In genomic region chr13:101916108-101916757, GRCh38 we compare ENCODE assay signal across 9 cellular contexts.
DNase-seq lines count a peak whose midpoint lies in the region; ATAC-seq and TF ChIP-seq lines count a peak whose summit lies in the region.
"Had no signal": no experiment of that assay in that cellular context is flagged by ENCODE, and none has a peak within 500 bp of the region (broad histone marks: within the 10 kb centered on the region; RNA-seq: fewer than 3 reads in every experiment).

No MANE protein-coding gene starts in this region.

- TF ChIP-seq CTCF in GM12874 (IDR thresholded peaks at IDR 0.05; ENCODE audit: insufficient read depth, low read depth, low read length) (peak; percentile 21; the same call in 1 of the 2 replicates), Peyer's patch (IDR thresholded peaks at IDR 0.05) (no peak)

- H3K36me3 ChIP-seq in Peyer's patch: no peaks in the 10 kb centered on the region

- H3K4me1 ChIP-seq in Peyer's patch: peaks cover 0 to 11% (median 0%) of the 10 kb centered on the region in 4 donors

- H3K27me3 ChIP-seq in Peyer's patch: peaks cover 0 to 24% of the 10 kb centered on the region in 2 donors

- no peak for TF ChIP-seq POLR2A in Peyer's patch (IDR thresholded peaks at IDR 0.05)

- DNase-seq in NCI-H774 (lab: John Stamatoyannopoulos, UW) (peak; percentile 22), germinal center (ENCODE audit: low spot score) (peak; percentile 11), retina (peak; percentile 76), Peyer's patch (no peak), HT-29 (ENCODE audit: low spot score) (no peak)
- no peak for DNase-seq in stimulated activated CD4-positive, alpha-beta T cell treated with anti-CD3 and anti-CD28 coated beads, Interleukin-12 subunit alpha, Interleukin-12 subunit beta, amount 100 ng/mL, for 4 hours
- DNase-seq: activated CD4-positive, alpha-beta memory T cell treated with anti-CD3 and anti-CD28 coated beads, Interleukin-2, amount 10 ng/mL, durations not matched to agents 7 days and 5 days had no signal

- peak overlapping the region in 2 of 4 donors; percentile 21 to 36 for H3K4me3 ChIP-seq in Peyer's patch

- no peak overlapping the region for H3K27ac ChIP-seq in Peyer's patch

- no peaks in the 10 kb centered on the region for H3K9me3 ChIP-seq in Peyer's patch

- ATAC-seq in GM21367 (IDR thresholded peaks at IDR 0.05; ENCODE audit: unreplicated experiment): no peak

Comparison
In these comparisons a context has a peak if more than half of its experiments do, and no peak if none do; other contexts are left out.
1. DNase-seq: peak in NCI-H774 (single experiment), germinal center (single experiment) and retina (single experiment); none in Peyer's patch (0 of 3), stimulated activated CD4-positive, alpha-beta T cell treated with anti-CD3 and anti-CD28 coated beads, Interleukin-12 subunit alpha, Interleukin-12 subunit beta, amount 100 ng/mL, for 4 hours (single experiment) and HT-29 (single experiment).